In the genomic region with DNA sequence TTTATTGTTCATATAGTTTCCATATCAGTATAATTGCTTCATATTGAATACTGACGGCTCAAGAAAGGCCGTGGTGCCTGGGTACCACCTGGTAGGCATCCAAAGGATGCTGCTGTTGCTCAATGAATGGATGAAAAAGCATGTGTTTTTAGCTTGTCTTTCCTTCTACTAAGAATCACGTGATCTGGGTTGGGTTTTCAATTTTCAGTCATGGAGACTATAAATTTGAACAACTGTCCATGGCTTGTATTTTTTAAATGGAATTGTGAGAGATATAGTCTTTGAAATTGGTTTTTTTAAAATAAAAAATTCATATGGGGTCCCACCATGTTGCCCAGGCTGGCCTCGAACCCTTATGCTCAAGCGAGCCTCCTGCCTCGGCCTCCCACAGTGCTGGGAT, we compare ENCODE assay signal across 20 cellular contexts.
"Had no signal": no experiment of that assay in that cellular context is flagged by ENCODE, and none has a peak within 500 bp of the region (broad histone marks: within the 10 kb centered on the region; RNA-seq: fewer than 3 reads in every experiment).

No MANE protein-coding gene starts in this region.

- H3K27ac ChIP-seq: left lung, lower lobe of right lung, right atrium auricular region, skin epidermis, suprapubic skin, thoracic aorta, tibial artery, upper lobe of right lung had no signal

- H3K9me3 ChIP-seq: left lung, lower lobe of right lung, right atrium auricular region, suprapubic skin, thoracic aorta, tibial artery, upper lobe of right lung had no signal

- H3K4me3 ChIP-seq: left lung, lower lobe of right lung, right atrium auricular region, skin epidermis, suprapubic skin, thoracic aorta, tibial artery, upper lobe of right lung had no signal

- DNase-seq: hippocampal formation; kidney; left colon; left lung; lower lobe of right lung; mammary epithelial cell; mesenchymal stem cell; naive thymus-derived CD8-positive, alpha-beta T cell; occipital lobe; stimulated activated CD4-positive, alpha-beta T cell treated with anti-CD3 and anti-CD28 coated beads, Interleukin-4, amount 100 ng/mL, for 24 hours; stimulated activated naive CD4-positive, alpha-beta T cell; tibial artery; trophoblast cell; upper lobe of right lung had no signal

- ATAC-seq: left colon; left lung; lower lobe of right lung; naive thymus-derived CD8-positive, alpha-beta T cell; sciatic nerve; stimulated activated effector memory CD8-positive, alpha-beta T cell treated with anti-CD3 and anti-CD28 coated beads, Interleukin-12 subunit alpha, Interleukin-12 subunit beta, amount 100 ng/mL, for 72 hours; upper lobe of right lung had no signal

- H3K27me3 ChIP-seq: left lung, right atrium auricular region, suprapubic skin, tibial artery, upper lobe of right lung had no signal

- H3K4me1 ChIP-seq: lower lobe of right lung, upper lobe of right lung had no signal

- H3K36me3 ChIP-seq: left lung, lower lobe of right lung, right atrium auricular region, suprapubic skin, thoracic aorta, tibial artery, upper lobe of right lung had no signal
